Comparison of ENCODE assay signal across 18 cellular contexts in genomic region chr1:206637605-206638004, GRCh38. TPM values are rescaled to one million over a fixed set of nuclear protein-coding genes. Genes with fewer than 3 reads are reported as not detected.
A peak's percentile ranks its signal among the peaks of the same experiment; 100 is the strongest.
DNase-seq lines count a peak whose midpoint lies in the region; ATAC-seq lines count a peak whose summit lies in the region.
"Had no signal": no experiment of that assay in that cellular context is flagged by ENCODE, and none has a peak within 500 bp of the region (broad histone marks: within the 10 kb centered on the region; RNA-seq: fewer than 3 reads in every experiment).

No MANE protein-coding gene starts in this region.

- H3K36me3 Mint-ChIP-seq in activated T-helper 2 cell treated with anti-CD3 and anti-CD28 coated beads, Interferon-gamma antibody, Interleukin-2, Interleukin-4, amounts not matched to agents 10 μg/mL and 5 μg/mL and 100 μg/mL, durations not matched to agents 14 hours and 24 hours and 36 hours (ENCODE audit: low read depth), result peaks cover 19% of the 10 kb centered on the region
- H3K36me3 Mint-ChIP-seq: natural killer cell treated with Interleukin-12 subunit alpha and Interleukin-12 subunit beta and Interleukin-15 and Interleukin-18, amount 100 ng/mL, for 72 hours had no signal

- no peaks in the 10 kb centered on the region for H3K27me3 ChIP-seq in skeletal muscle satellite cell (ENCODE audit: control insufficient read depth, insufficient read depth, low read length)
- no peaks in the 10 kb centered on the region for H3K27me3 ChIP-seq in HAP-1 (ENCODE audit: low read depth)
- H3K27me3 ChIP-seq: brain microvascular endothelial cell, dorsolateral prefrontal cortex, sigmoid colon had no signal

- H3K9me3 Mint-ChIP-seq in activated T-helper 2 cell treated with anti-CD3 and anti-CD28 coated beads, Interferon-gamma antibody, Interleukin-2, Interleukin-4, amounts not matched to agents 10 μg/mL and 5 μg/mL and 100 μg/mL, durations not matched to agents 14 hours and 24 hours and 36 hours, result no peaks in the 10 kb centered on the region
- H3K9me3 Mint-ChIP-seq: natural killer cell treated with Interleukin-12 subunit alpha and Interleukin-12 subunit beta and Interleukin-15 and Interleukin-18, amount 100 ng/mL, for 72 hours had no signal

- H3K4me1 Mint-ChIP-seq in activated T-helper 2 cell treated with anti-CD3 and anti-CD28 coated beads, Interferon-gamma antibody, Interleukin-2, Interleukin-4, amounts not matched to agents 10 μg/mL and 5 μg/mL and 100 μg/mL, durations not matched to agents 14 hours and 24 hours and 36 hours (ENCODE audit: low read depth), result peaks cover 23% of the 10 kb centered on the region

- in situ Hi-C loops in HAP-1 (cut with MboI; ENCODE audit: low sequenced_read_pairs), result no loop called here

- peaks cover 8% of the 10 kb centered on the region for H3K27me3 Mint-ChIP-seq in activated T-helper 2 cell treated with anti-CD3 and anti-CD28 coated beads, Interferon-gamma antibody, Interleukin-2, Interleukin-4, amounts not matched to agents 10 μg/mL and 5 μg/mL and 100 μg/mL, durations not matched to agents 14 hours and 24 hours and 36 hours (ENCODE audit: low read depth)

- peak overlapping the region; percentile 98 for H3K4me3 ChIP-seq in skeletal muscle satellite cell (ENCODE audit: low read length)
- H3K4me3 ChIP-seq in HAP-1, result no peak overlapping the region
- H3K4me3 ChIP-seq: lung, PC-9, sigmoid colon had no signal

- H3K4me2 ChIP-seq in skeletal muscle satellite cell (ENCODE audit: low read length), result peak overlapping the region; percentile 95
- H3K4me2 ChIP-seq: PC-9 had no signal

- H3K36me3 ChIP-seq in skeletal muscle satellite cell (ENCODE audit: insufficient read depth, low read length) (peaks cover 5% of the 10 kb centered on the region), HAP-1 (replicated peaks) (no peaks in the 10 kb centered on the region; the same call in 1 of the 2 replicates)
- H3K36me3 ChIP-seq: sigmoid colon had no signal

- no peak overlapping the region for H3K27ac Mint-ChIP-seq in activated T-helper 2 cell treated with anti-CD3 and anti-CD28 coated beads, Interferon-gamma antibody, Interleukin-2, Interleukin-4, amounts not matched to agents 10 μg/mL and 5 μg/mL and 100 μg/mL, durations not matched to agents 14 hours and 24 hours and 36 hours
- H3K27ac Mint-ChIP-seq: activated CD8-positive, alpha-beta T cell treated with anti-CD3 and anti-CD28 coated beads, Interleukin-2, amount 10 ng/mL, durations not matched to agents 7 days and 5 days; natural killer cell treated with Interleukin-12 subunit alpha and Interleukin-12 subunit beta and Interleukin-15 and Interleukin-18, amount 100 ng/mL, for 72 hours had no signal

- DNase-seq in SKM-1 treated with dmso at 0.1 percent for 144 hours (lab: John Stamatoyannopoulos, UW; ENCODE audit: unreplicated experiment), result peak; percentile 32
- no peak for DNase-seq in SKM-1 (lab: John Stamatoyannopoulos, UW; ENCODE audit: unreplicated experiment)
- DNase-seq in NCI-H69 (lab: John Stamatoyannopoulos, UW), result peak; percentile 11
- DNase-seq in activated T-helper 2 cell treated with anti-CD3 and anti-CD28 coated beads, Interferon-gamma antibody, Interleukin-2, Interleukin-4, amounts not matched to agents 10 μg/mL and 5 μg/mL and 100 μg/mL, durations not matched to agents 14 hours and 24 hours and 36 hours (ENCODE audit: low spot score), result no peak
- no peak for DNase-seq in NK-92 (lab: John Stamatoyannopoulos, UW; ENCODE audit: unreplicated experiment)
- DNase-seq in HAP-1 (ENCODE audit: low spot score in 2 of 2), result no peak
- DNase-seq: activated CD8-positive, alpha-beta T cell treated with anti-CD3 and anti-CD28 coated beads, Interleukin-2, amount 10 ng/mL, durations not matched to agents 7 days and 5 days; activated gamma-delta T cell treated with Interleukin-2 at 50 U/mL for 16 hours; brain microvascular endothelial cell; Calu3; dorsolateral prefrontal cortex; PC-9; sigmoid colon; T-helper 2 cell had no signal

- H3K9me3 ChIP-seq in skeletal muscle satellite cell (replicated peaks; ENCODE audit: low read length), result no peaks in the 10 kb centered on the region
- H3K9me3 ChIP-seq in HAP-1, result no peaks in the 10 kb centered on the region
- H3K9me3 ChIP-seq: sigmoid colon had no signal

- intact Hi-C loops in activated T-helper 2 cell treated with anti-CD3 and anti-CD28 coated beads, Interferon-gamma antibody, Interleukin-2, Interleukin-4, amounts not matched to agents 10 μg/mL and 5 μg/mL and 100 μg/mL, durations not matched to agents 14 hours and 24 hours and 36 hours (cut with micrococcal nuclease), result loop anchor here (5.0 kb wide), 1 partner anchor 90 kb away; no protein-coding TSS in a partner anchor

- peak overlapping the region; percentile 56 for H3K4me3 Mint-ChIP-seq in activated T-helper 2 cell treated with anti-CD3 and anti-CD28 coated beads, Interferon-gamma antibody, Interleukin-2, Interleukin-4, amounts not matched to agents 10 μg/mL and 5 μg/mL and 100 μg/mL, durations not matched to agents 14 hours and 24 hours and 36 hours (ENCODE audit: low read depth)
- H3K4me3 Mint-ChIP-seq: activated CD8-positive, alpha-beta T cell treated with anti-CD3 and anti-CD28 coated beads, Interleukin-2, amount 10 ng/mL, durations not matched to agents 7 days and 5 days; natural killer cell treated with Interleukin-12 subunit alpha and Interleukin-12 subunit beta and Interleukin-15 and Interleukin-18, amount 100 ng/mL, for 72 hours had no signal

- no peak for ATAC-seq in HG02870 (IDR thresholded peaks at IDR 0.05; ENCODE audit: unreplicated experiment)
- ATAC-seq: activated CD8-positive, alpha-beta T cell treated with anti-CD3 and anti-CD28 coated beads, Interleukin-2, amount 10 ng/mL, durations not matched to agents 7 days and 5 days; natural killer cell treated with Interleukin-12 subunit alpha and Interleukin-12 subunit beta and Interleukin-15 and Interleukin-18, amount 100 ng/mL, for 72 hours had no signal

- H3K4me1 ChIP-seq in skeletal muscle satellite cell (ENCODE audit: control insufficient read depth, insufficient read depth, low read length) (peaks cover 41% of the 10 kb centered on the region), HAP-1 (peaks cover 17% of the 10 kb centered on the region)

- H3K9ac ChIP-seq in skeletal muscle satellite cell (ENCODE audit: low read depth, low read length), result peak overlapping the region; percentile 88

RNA-seq across cellular contexts. Expression of gene DYRK3, which starts 2.3 kb away (rescaled TPM):
- 12.1 and 13.0 TPM in 2 replicates for total RNA-seq in activated T-helper 2 cell treated with anti-CD3 and anti-CD28 coated beads, Interferon-gamma antibody, Interleukin-2, Interleukin-4, amounts not matched to agents 10 μg/mL and 5 μg/mL and 100 μg/mL, durations not matched to agents 14 hours and 24 hours and 36 hours
- 21.6 and 38.0 TPM in 2 replicates for total RNA-seq in skeletal muscle satellite cell (2012; rRNA removed)

RNA-seq across cellular contexts. Expression of gene EIF2D, which starts 25.3 kb away (rescaled TPM):
- 72.7 and 73.3 TPM in 2 replicates for total RNA-seq in activated T-helper 2 cell treated with anti-CD3 and anti-CD28 coated beads, Interferon-gamma antibody, Interleukin-2, Interleukin-4, amounts not matched to agents 10 μg/mL and 5 μg/mL and 100 μg/mL, durations not matched to agents 14 hours and 24 hours and 36 hours
- 41.3 and 45.4 TPM in 2 replicates for total RNA-seq in skeletal muscle satellite cell (2012; rRNA removed)

RNA-seq across cellular contexts. Expression of gene MAPKAPK2, which starts 47.1 kb away (rescaled TPM):
- 92.3 and 98.8 TPM in 2 replicates for total RNA-seq in activated T-helper 2 cell treated with anti-CD3 and anti-CD28 coated beads, Interferon-gamma antibody, Interleukin-2, Interleukin-4, amounts not matched to agents 10 μg/mL and 5 μg/mL and 100 μg/mL, durations not matched to agents 14 hours and 24 hours and 36 hours
- 20.8 and 29.5 TPM in 2 replicates for total RNA-seq in skeletal muscle satellite cell (2012; rRNA removed)

Comparison
In these comparisons a context has a peak if more than half of its experiments do, and no peak if none do; other contexts are left out.
1. DNase-seq: peak in SKM-1 treated with dmso at 0.1 percent for 144 hours (single experiment) and NCI-H69 (single experiment); none in SKM-1 (single experiment), activated T-helper 2 cell treated with anti-CD3 and anti-CD28 coated beads, Interferon-gamma antibody, Interleukin-2, Interleukin-4, amounts not matched to agents 10 μg/mL and 5 μg/mL and 100 μg/mL, durations not matched to agents 14 hours and 24 hours and 36 hours (single experiment), NK-92 (single experiment) and HAP-1 (0 of 2).